8 cellular contexts compared by ENCODE assay signal in genomic region chr9:91711755-91712591, GRCh38.
DNase-seq lines count a peak whose midpoint lies in the region; ATAC-seq, FAIRE-seq and TF ChIP-seq lines count a peak whose summit lies in the region.

No MANE protein-coding gene starts in this region.

- H3K27ac Mint-ChIP-seq in astrocyte (ENCODE audit: unreplicated experiment), result peak overlapping the region; percentile 84

- H3K9me3 Mint-ChIP-seq in astrocyte (ENCODE audit: unreplicated experiment), result peaks cover 2% of the 10 kb centered on the region

- DNase-seq in RCC 7860 (ENCODE audit: low spot score), result peak; percentile 31
- DNase-seq in astrocyte (ENCODE audit: low read depth), result peak; percentile 74
- DNase-seq in stimulated activated CD4-positive, alpha-beta T cell treated with anti-CD3 and anti-CD28 coated beads, Interleukin-4, amount 100 ng/mL, for 24 hours, result peak; percentile 65
- no peak for DNase-seq in D341Med (ENCODE audit: low spot score)
- no peak for DNase-seq in NCI-H226
- no peak for DNase-seq in WERI-Rb-1

- H3K4me3 ChIP-seq in astrocyte (ENCODE audit: insufficient read depth, low read depth, low read length) (no peak overlapping the region), WERI-Rb-1 (ENCODE audit: low read depth, low read length) (no peak overlapping the region)

- ATAC-seq in GM18907 (IDR thresholded peaks at IDR 0.05; ENCODE audit: unreplicated experiment) (peak; percentile 90), HG02870 (IDR thresholded peaks at IDR 0.05; ENCODE audit: unreplicated experiment) (peak; percentile 89)

- H3K4me3 Mint-ChIP-seq in astrocyte (ENCODE audit: unreplicated experiment), result no peak overlapping the region

- H3K36me3 ChIP-seq in astrocyte (ENCODE audit: insufficient read depth, low read length) (no peaks in the 10 kb centered on the region), WERI-Rb-1 (no peaks in the 10 kb centered on the region)

- H4K20me1 ChIP-seq in astrocyte (ENCODE audit: insufficient read depth, low read length), result no peaks in the 10 kb centered on the region

- H3K27me3 ChIP-seq in astrocyte (ENCODE audit: insufficient read depth, low read length) (no peaks in the 10 kb centered on the region), WERI-Rb-1 (ENCODE audit: insufficient read depth, low read depth, severe bottlenecking) (no peaks in the 10 kb centered on the region)

- H3K36me3 Mint-ChIP-seq in astrocyte (ENCODE audit: low read depth, unreplicated experiment), result no peaks in the 10 kb centered on the region

- H3K9me3 ChIP-seq in astrocyte (ENCODE audit: insufficient read depth, low read depth, low read length), result no peaks in the 10 kb centered on the region
- peaks cover 6% of the 10 kb centered on the region for H3K9me3 ChIP-seq in WERI-Rb-1 (ENCODE audit: severe bottlenecking)

- H3K79me2 ChIP-seq in astrocyte (ENCODE audit: insufficient read depth, low read length), result no peaks in the 10 kb centered on the region

- FAIRE-seq in RCC 7860 (lab: Jason Lieb, UNC), result peak; percentile 55
- FAIRE-seq in astrocyte (lab: Jason Lieb, UNC), result peak; percentile 23

- no peaks in the 10 kb centered on the region for H3K27me3 Mint-ChIP-seq in astrocyte (ENCODE audit: low read depth, unreplicated experiment)

- no peaks in the 10 kb centered on the region for H3K4me1 ChIP-seq in astrocyte (ENCODE audit: insufficient read depth, low read length)

- H3K4me2 ChIP-seq in astrocyte (ENCODE audit: low read length), result peak overlapping the region; percentile 17

- TF ChIP-seq CTCF in astrocyte (IDR thresholded peaks at IDR 0.05; ENCODE audit: insufficient read depth, low read depth, low read length) (no peak), WERI-Rb-1 (IDR thresholded peaks at IDR 0.05; ENCODE audit: low read depth, low read length) (no peak)

- H3K4me1 Mint-ChIP-seq in astrocyte (ENCODE audit: low read depth, unreplicated experiment), result peaks cover 6% of the 10 kb centered on the region

- H2AFZ ChIP-seq in astrocyte (ENCODE audit: low read depth, low read length), result no peak overlapping the region

- no peak overlapping the region for H3K27ac ChIP-seq in astrocyte (ENCODE audit: low read depth, low read length)
- no peak overlapping the region for H3K27ac ChIP-seq in WERI-Rb-1

- H3K9ac ChIP-seq in astrocyte (ENCODE audit: low read length), result no peak overlapping the region

Comparison
In these comparisons a context has a peak if more than half of its experiments do, and no peak if none do; other contexts are left out.
1. DNase-seq: peak in RCC 7860 (single experiment), astrocyte (single experiment) and stimulated activated CD4-positive, alpha-beta T cell treated with anti-CD3 and anti-CD28 coated beads, Interleukin-4, amount 100 ng/mL, for 24 hours (single experiment); none in D341Med (single experiment), NCI-H226 (single experiment) and WERI-Rb-1 (single experiment).